Comparison of ENCODE assay signal across 18 cellular contexts in the genomic region with DNA sequence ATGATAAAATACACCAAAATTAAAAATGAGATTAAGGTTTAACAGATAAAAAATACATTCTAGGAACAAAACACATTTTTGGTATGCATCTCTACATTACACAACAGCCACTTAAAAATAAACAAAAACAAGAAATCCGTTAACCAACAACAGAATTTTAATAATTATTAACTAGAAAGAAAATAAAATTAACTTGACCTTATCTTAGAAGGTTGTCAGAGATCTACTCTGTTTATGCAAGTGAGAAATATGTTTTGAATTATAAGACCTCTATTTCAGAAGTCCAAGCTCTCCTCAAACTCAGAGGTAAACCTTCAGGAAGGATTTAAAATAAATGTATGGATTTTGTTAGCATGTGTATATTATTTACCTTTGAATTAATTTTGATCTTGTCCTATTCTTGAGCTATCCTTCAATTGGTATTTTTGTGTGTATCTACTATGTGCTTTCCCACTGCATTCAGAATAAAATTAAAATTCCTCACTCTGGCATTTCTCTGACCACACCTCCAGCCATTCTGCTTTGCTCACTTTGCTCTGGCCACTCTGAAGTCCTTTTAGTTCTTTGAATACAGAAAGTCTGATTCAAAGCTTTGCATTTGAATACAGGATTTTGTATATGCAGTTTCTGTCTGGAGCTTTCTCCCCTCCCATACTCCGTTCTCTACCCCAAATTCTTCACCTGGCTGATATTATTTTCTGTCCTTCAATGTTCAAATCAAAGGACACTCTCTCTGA.
"Had no signal": no experiment of that assay in that cellular context is flagged by ENCODE, and none has a peak within 500 bp of the region (broad histone marks: within the 10 kb centered on the region; RNA-seq: fewer than 3 reads in every experiment).

No MANE protein-coding gene starts in this region.

- H3K27ac Mint-ChIP-seq: endodermal cell, type B pancreatic cell had no signal

- ATAC-seq: foreskin keratinocyte; left cardiac atrium; left ventricle myocardium superior; naive thymus-derived CD4-positive, alpha-beta T cell had no signal

- H3K4me2 ChIP-seq: hepatocyte, smooth muscle cell had no signal

- H3K27me3 ChIP-seq: foreskin keratinocyte, hepatocyte, right atrium auricular region, suprapubic skin, thyroid gland had no signal

- H3K4me1 ChIP-seq: foreskin keratinocyte, suprapubic skin had no signal

- H3K79me2 ChIP-seq: hepatocyte had no signal

- H3K9me3 Mint-ChIP-seq: endodermal cell; naive thymus-derived CD4-positive, alpha-beta T cell; neural crest cell; type B pancreatic cell had no signal

- DNase-seq: effector CD4-positive, alpha-beta T cell; endodermal cell; erythroblast; foreskin keratinocyte; islet precursor cell; left cardiac atrium; left ventricle myocardium superior; naive thymus-derived CD4-positive, alpha-beta T cell; stimulated activated CD4-positive, alpha-beta T cell treated with anti-CD3 and anti-CD28 coated beads, Interleukin-2, amount 100 ng/mL, for 48 hours; stimulated activated naive CD4-positive, alpha-beta T cell treated with Interleukin-2 at 50 U/mL for 16 hours; thyroid gland had no signal

- H3K27me3 Mint-ChIP-seq: naive thymus-derived CD4-positive, alpha-beta T cell; type B pancreatic cell had no signal

- H3K27ac ChIP-seq: coronary artery, foreskin keratinocyte, hepatocyte, right atrium auricular region, suprapubic skin, thyroid gland had no signal

- H3K4me3 Mint-ChIP-seq: endodermal cell; naive thymus-derived CD4-positive, alpha-beta T cell; neural crest cell; type B pancreatic cell had no signal

- H3K36me3 Mint-ChIP-seq: type B pancreatic cell had no signal

- H3K9me3 ChIP-seq: right atrium auricular region, suprapubic skin, thyroid gland had no signal

- H2AFZ ChIP-seq: hepatocyte had no signal
